Comparison of ENCODE assay signal across 8 cellular contexts in genomic region chr9:129131300-129132145, GRCh38. TPM values are rescaled to one million over a fixed set of nuclear protein-coding genes. Genes with fewer than 3 reads are reported as not detected.
DNase-seq lines count a peak whose midpoint lies in the region; ATAC-seq lines count a peak whose summit lies in the region.

No MANE protein-coding gene starts in this region.

- no peak overlapping the region for H3K27ac ChIP-seq in CD4-positive, alpha-beta memory T cell (ENCODE audit: low read depth, low read length)

- POLR2A ChIA-PET in CD4-positive, alpha-beta memory T cell (lab: Charles Lee; ENCODE audit: partially characterized antibody) = interaction anchor here (0.8 to 2.2 kb wide), 11 partner anchors 8 to 496 kb away, joined by 3 to 18 read pairs (median 4); partner anchors contain the start of genes DOLPP1, IER5L, NTMT1 and PTPA

- H3K36me3 Mint-ChIP-seq in CD4-positive, alpha-beta memory T cell = peaks cover 22 to 49% of the 10 kb centered on the region in 2 donors

- no peaks in the 10 kb centered on the region for H3K9me3 Mint-ChIP-seq in CD4-positive, alpha-beta memory T cell

- no peak overlapping the region for H3K4me3 Mint-ChIP-seq in CD4-positive, alpha-beta memory T cell

- DNase-seq in CD4-positive, alpha-beta memory T cell = peak; percentile 81 to 85 (median 82)
- DNase-seq in H4 (ENCODE audit: low spot score) (peak; percentile 50), NCI-H2227 (lab: John Stamatoyannopoulos, UW; ENCODE audit: unreplicated experiment) (peak; percentile 68), dedifferentiated amniotic fluid mesenchymal stem cell (ENCODE audit: extremely low spot score) (peak; percentile 56), medulla oblongata (ENCODE audit: extremely low spot score) (peak; percentile 69)
- peak; percentile 86 to 89 for DNase-seq in activated CD4-positive, alpha-beta T cell treated with anti-CD3 and anti-CD28 coated beads, Interleukin-2, amount 50 U/mL, for 48 hours
- peak; percentile 66 for DNase-seq in stimulated activated CD8-positive, alpha-beta memory T cell treated with anti-CD3 and anti-CD28 coated beads, Interleukin-15, amount 100 ng/mL, for 24 hours (ENCODE audit: low read depth)

- H3K36me3 ChIP-seq in CD4-positive, alpha-beta memory T cell (ENCODE audit: insufficient read depth, low read length) = peaks cover 17% of the 10 kb centered on the region

- H3K9me3 ChIP-seq in CD4-positive, alpha-beta memory T cell (ENCODE audit: control insufficient read depth in 1 of 2, low read length in 2 of 2) = no peaks in the 10 kb centered on the region

- no peak for ATAC-seq in GM21717 (IDR thresholded peaks at IDR 0.05; ENCODE audit: unreplicated experiment)

- CTCF ChIA-PET in CD4-positive, alpha-beta memory T cell (lab: Charles Lee; ENCODE audit: partially characterized antibody) = interaction anchor here (0.6 to 8.9 kb wide), 56 partner anchors 8 to 672 kb away, joined by 3 to 127 read pairs (median 4); partner anchors contain the start of genes ASB6, C9orf50, IER5L and NTMT1

- peaks cover 0 to 13% (median 6%) of the 10 kb centered on the region in 4 donors for H3K4me1 Mint-ChIP-seq in CD4-positive, alpha-beta memory T cell

- H3K4me3 ChIP-seq in CD4-positive, alpha-beta memory T cell (ENCODE audit: low read length in 2 of 2) = no peak overlapping the region

- peak overlapping the region in 6 of 7 donors; percentile 3 to 64 (median 48) for H3K27ac Mint-ChIP-seq in CD4-positive, alpha-beta memory T cell

- peaks cover 8% of the 10 kb centered on the region for H3K4me1 ChIP-seq in CD4-positive, alpha-beta memory T cell (ENCODE audit: insufficient read depth, low read length)

- H3K27me3 Mint-ChIP-seq in CD4-positive, alpha-beta memory T cell = no peaks in the 10 kb centered on the region

- intact Hi-C loops in CD4-positive, alpha-beta memory T cell (cut with micrococcal nuclease) = loop anchor here (1.0 to 2.0 kb wide), 4 partner anchors 8 to 652 kb away; no protein-coding TSS in a partner anchor

- H3K27me3 ChIP-seq in CD4-positive, alpha-beta memory T cell (ENCODE audit: insufficient read depth, low read length) = no peaks in the 10 kb centered on the region

RNA-seq across cellular contexts. Expression of gene PTPA, which starts 20.3 kb away (rescaled TPM):
- total RNA-seq in CD4-positive, alpha-beta memory T cell = 10 to 100 TPM; 49.0 to 51.3 TPM
- 10 to 100 TPM; 10.8 to 14.1 TPM for polyA plus RNA-seq in CD4-positive, alpha-beta memory T cell
- 89.0 and 91.8 TPM in 2 replicates for total RNA-seq in H4 (2014; rRNA removed; shearing (Covaris generic))

RNA-seq across cellular contexts. Expression of gene CRAT, which starts 20.9 kb away (rescaled TPM):
- total RNA-seq in CD4-positive, alpha-beta memory T cell = 10 to 100 TPM; 11.2 to 12.4 TPM
- polyA plus RNA-seq in CD4-positive, alpha-beta memory T cell = 10 to 100 TPM in 1 of 2 donors, 1 to 10 TPM in 1; 8.7 to 21.0 TPM
- 14.5 and 21.2 TPM in 2 replicates for total RNA-seq in H4 (2014; rRNA removed; shearing (Covaris generic))

RNA-seq across cellular contexts. Expression of gene IER5L, which starts 46.5 kb away (rescaled TPM):
- 1 to 10 TPM; 3.1 to 3.6 TPM for total RNA-seq in CD4-positive, alpha-beta memory T cell
- under 1 TPM; 0.07 to 0.08 TPM for polyA plus RNA-seq in CD4-positive, alpha-beta memory T cell
- 12.9 and 24.3 TPM in 2 replicates for total RNA-seq in H4 (2014; rRNA removed; shearing (Covaris generic))

RNA-seq across cellular contexts. Expression of gene DOLPP1, which starts 50.6 kb away (rescaled TPM):
- 10 to 100 TPM; 11.4 to 13.0 TPM for total RNA-seq in CD4-positive, alpha-beta memory T cell
- polyA plus RNA-seq in CD4-positive, alpha-beta memory T cell = 10 to 100 TPM; 10.1 to 12.8 TPM
- 17.1 and 17.5 TPM in 2 replicates for total RNA-seq in H4 (2014; rRNA removed; shearing (Covaris generic))
